ENCODE assay signal across 10 cellular contexts in genomic region chr7:2528481-2529095, GRCh38. TPM values are rescaled to one million over a fixed set of nuclear protein-coding genes. Genes with fewer than 3 reads are reported as not detected.
DNase-seq lines count a peak whose midpoint lies in the region; ATAC-seq and TF ChIP-seq lines count a peak whose summit lies in the region.
"Had no signal": no experiment of that assay in that cellular context is flagged by ENCODE, and none has a peak within 500 bp of the region (broad histone marks: within the 10 kb centered on the region; RNA-seq: fewer than 3 reads in every experiment).

No MANE protein-coding gene starts in this region.

- H3K27me3 Mint-ChIP-seq in central memory CD8-positive, alpha-beta T cell, result no peaks in the 10 kb centered on the region

- no peak overlapping the region for H3K4me3 ChIP-seq in HUES6 (ENCODE audit: low read depth, low read length)
- H3K4me3 ChIP-seq in psoas muscle, result no peak overlapping the region

- peak; percentile 13 for ATAC-seq in GM19395 (IDR thresholded peaks at IDR 0.05; ENCODE audit: unreplicated experiment)
- no peak for ATAC-seq in central memory CD8-positive, alpha-beta T cell (replicated peaks; ENCODE audit: extremely low read depth, poor library complexity, severe bottlenecking)
- no peak for ATAC-seq in psoas muscle

- H3K9me3 Mint-ChIP-seq in central memory CD8-positive, alpha-beta T cell, result no peaks in the 10 kb centered on the region

- intact Hi-C loops in psoas muscle (cut with DNase I), result no loop called here

- 79 to 81% (median 80%) methylated on average over 18 of the region's 18 CpGs for WGBS in psoas muscle, 3 donors

- peaks cover 12% of the 10 kb centered on the region for H3K36me3 Mint-ChIP-seq in central memory CD8-positive, alpha-beta T cell (ENCODE audit: insufficient read depth)

- H3K4me3 Mint-ChIP-seq in central memory CD8-positive, alpha-beta T cell, result peak overlapping the region; percentile 70

- DNase-seq in central memory CD8-positive, alpha-beta T cell (ENCODE audit: low spot score in 2 of 2), result no peak
- DNase-seq in psoas muscle, result peak; percentile 14 to 57
- DNase-seq in HT-29 (ENCODE audit: low spot score), result no peak
- no peak for DNase-seq in glomerular visceral epithelial cell (ENCODE audit: extremely low spot score)
- DNase-seq in activated effector memory CD4-positive, alpha-beta T cell treated with Interleukin-2 at 50 U/mL for 16 hours, result no peak
- DNase-seq in T-helper 9 cell, result no peak
- DNase-seq: NCI-H2081 treated with DMSO at 0.1 percent for 48 hours had no signal

- no peak overlapping the region for H3K9ac ChIP-seq in HUES6 (ENCODE audit: low read length)

- H3K4me1 ChIP-seq in HUES6 (ENCODE audit: control insufficient read depth, insufficient read depth, low read length) (peaks cover 62% of the 10 kb centered on the region), psoas muscle (peaks cover 7% of the 10 kb centered on the region)

- H3K36me3 ChIP-seq in HUES6 (ENCODE audit: control insufficient read depth, insufficient read depth, low read length), result peaks cover 20% of the 10 kb centered on the region
- H3K36me3 ChIP-seq in psoas muscle (ENCODE audit: insufficient read depth in 1 of 2, low read depth in 1 of 2), result no peaks in the 10 kb centered on the region

- H3K27ac ChIP-seq in HUES6 (ENCODE audit: low read depth, low read length), result 0 out of 2 replicates have a peak overlapping the region, but pooled peaks have one; percentile 5
- H3K27ac ChIP-seq in psoas muscle, result no peak overlapping the region

- H3K27ac Mint-ChIP-seq in central memory CD8-positive, alpha-beta T cell (ENCODE audit: low read depth), result peak overlapping the region; percentile 94

- H3K9me3 ChIP-seq in HUES6 (ENCODE audit: control insufficient read depth, insufficient read depth, low read depth, low read length) (no peaks in the 10 kb centered on the region), psoas muscle (no peaks in the 10 kb centered on the region)

- no peak for TF ChIP-seq CTCF in psoas muscle (IDR thresholded peaks at IDR 0.05)

- H3K4me1 Mint-ChIP-seq in central memory CD8-positive, alpha-beta T cell, result peaks cover 42% of the 10 kb centered on the region

- peaks cover 2% of the 10 kb centered on the region; the same call in 1 of the 2 replicates for H3K27me3 ChIP-seq in HUES6 (ENCODE audit: control insufficient read depth, insufficient read depth, low read length)
- peaks cover 0 to 9% (median 6%) of the 10 kb centered on the region in 3 donors for H3K27me3 ChIP-seq in psoas muscle (ENCODE audit: insufficient read depth in 3 of 3, low read length in 2 of 3)

RNA-seq across cellular contexts. Expression of gene LFNG, which starts 9.0 kb away (rescaled TPM):
- total RNA-seq in psoas muscle, result 1 to 10 TPM; 2.4 to 3.0 (median 2.8) TPM
- polyA plus RNA-seq in psoas muscle, result 1 to 10 TPM; 1.3 to 2.1 (median 2.0) TPM
- 85.6 and 87.5 TPM in 2 replicates for total RNA-seq in HT-29 (2014; rRNA removed; shearing (Covaris generic))

RNA-seq across cellular contexts. Expression of gene BRAT1, which starts 26.7 kb away (rescaled TPM):
- 10 to 100 TPM; 11.9 to 14.3 (median 12.5) TPM for total RNA-seq in psoas muscle
- polyA plus RNA-seq in psoas muscle, result 10 to 100 TPM; 13.2 to 14.8 (median 14.4) TPM
- total RNA-seq in HT-29 (2014; rRNA removed; shearing (Covaris generic)), result 101 and 106 TPM in 2 replicates

RNA-seq across cellular contexts. Expression of gene IQCE, which starts 30.2 kb away (rescaled TPM):
- 1 to 10 TPM; 5.6 to 8.5 (median 7.1) TPM for total RNA-seq in psoas muscle
- polyA plus RNA-seq in psoas muscle, result 1 to 10 TPM; 2.4 to 9.6 (median 6.5) TPM
- 23.1 and 24.7 TPM in 2 replicates for total RNA-seq in HT-29 (2014; rRNA removed; shearing (Covaris generic))

RNA-seq across cellular contexts. Expression of gene GRIFIN, which starts 52.4 kb away (rescaled TPM):
- total RNA-seq in psoas muscle, result not detected
- polyA plus RNA-seq in psoas muscle, result not detected
- not detected in 2 replicates for total RNA-seq in HT-29 (2014; rRNA removed; shearing (Covaris generic))
- total RNA-seq: dermis microvascular lymphatic vessel endothelial cell had no signal

Comparison
In these comparisons a context has a peak if more than half of its experiments do, and no peak if none do; other contexts are left out.
1. DNase-seq: peak in psoas muscle (2 of 2); none in central memory CD8-positive, alpha-beta T cell (0 of 2), HT-29 (single experiment), glomerular visceral epithelial cell (single experiment), activated effector memory CD4-positive, alpha-beta T cell treated with Interleukin-2 at 50 U/mL for 16 hours (single experiment) and T-helper 9 cell (single experiment).
2. RNA of gene LFNG, which starts 9.0 kb away (total RNA-seq): 85.6 to 87.5 TPM in HT-29; 2.4 to 3.0 TPM in psoas muscle; every median in the first group is over 10 times any median in the second.